Comparison of ENCODE assay signal across 1 cellular context in the genomic region with DNA sequence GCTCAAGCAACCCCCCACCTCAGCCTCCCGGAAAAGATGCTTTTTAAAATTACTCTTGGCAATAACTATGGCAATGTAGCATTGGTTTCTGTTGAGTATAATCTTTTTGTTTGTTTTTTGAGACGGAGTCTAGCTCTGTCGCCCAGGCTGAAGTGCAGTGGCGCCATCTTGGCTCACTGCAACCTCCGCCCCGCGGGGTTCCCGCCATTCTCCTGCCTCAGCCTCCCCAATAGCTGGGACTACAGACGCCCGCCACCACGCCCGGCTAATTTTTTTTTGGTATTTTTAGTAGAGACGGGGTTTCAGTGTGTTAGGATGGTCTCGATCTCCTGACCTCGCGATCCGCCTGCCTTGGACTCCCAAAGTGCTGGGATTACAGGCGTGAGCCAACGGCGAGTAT.
A peak's percentile ranks its signal among the peaks of the same experiment; 100 is the strongest.
TF ChIP-seq lines count a peak whose summit lies in the region.

No MANE protein-coding gene starts in this region.

TF ChIP-seq in HCT116, 20 proteins besides CTCF, POLR2A, EP300 and RAD21:
- TF ChIP-seq YY1 (IDR thresholded peaks at IDR 0.05; ENCODE audit: extremely low read depth, insufficient replicate concordance, low read depth, low read length) = peak; percentile 67
- peak; percentile 9; the same call in 1 of the 2 replicates for TF ChIP-seq SIN3A (IDR thresholded peaks at IDR 0.05; ENCODE audit: low read depth)
